In genomic region chr4:143515905-143516304, GRCh38 we compare ENCODE assay signal across 11 cellular contexts. TPM values are rescaled to one million over a fixed set of nuclear protein-coding genes. Genes with fewer than 3 reads are reported as not detected.
DNase-seq lines count a peak whose midpoint lies in the region; ATAC-seq and TF ChIP-seq lines count a peak whose summit lies in the region.
"Had no signal": no experiment of that assay in that cellular context is flagged by ENCODE, and none has a peak within 500 bp of the region (broad histone marks: within the 10 kb centered on the region; RNA-seq: fewer than 3 reads in every experiment).

No MANE protein-coding gene starts in this region.

- peaks cover 46% of the 10 kb centered on the region for H3K36me3 Mint-ChIP-seq in activated CD8-positive, alpha-beta memory T cell treated with anti-CD3 and anti-CD28 coated beads, Interleukin-2, amount 10 ng/mL, durations not matched to agents 7 days and 5 days

- no peaks in the 10 kb centered on the region for H3K9me3 Mint-ChIP-seq in activated CD8-positive, alpha-beta memory T cell treated with anti-CD3 and anti-CD28 coated beads, Interleukin-2, amount 10 ng/mL, durations not matched to agents 7 days and 5 days (ENCODE audit: low read depth)

- H2AFZ ChIP-seq in smooth muscle cell (ENCODE audit: low read depth), result no peak overlapping the region

- peak overlapping the region; percentile 97 for H3K9ac ChIP-seq in smooth muscle cell (ENCODE audit: low read depth)

- peak overlapping the region; percentile 96 for H3K4me2 ChIP-seq in smooth muscle cell

- TF ChIP-seq CTCF in WI38 (IDR thresholded peaks at IDR 0.05; ENCODE audit: low read depth, low read length) (no peak), fibroblast of the aortic adventitia (IDR thresholded peaks at IDR 0.05; ENCODE audit: insufficient read depth, low read length) (no peak), smooth muscle cell (IDR thresholded peaks at IDR 0.05; ENCODE audit: borderline replicate concordance, insufficient read depth, poor library complexity, severe bottlenecking) (no peak)

- H3K36me3 ChIP-seq in smooth muscle cell (ENCODE audit: low read depth), result peaks cover 27% of the 10 kb centered on the region

- DNase-seq in activated CD8-positive, alpha-beta memory T cell treated with anti-CD3 and anti-CD28 coated beads, Interleukin-2, amount 10 ng/mL, durations not matched to agents 7 days and 5 days, result no peak
- DNase-seq in activated CD8-positive, alpha-beta memory T cell treated with anti-CD3 and anti-CD28 coated beads, Interleukin-2, amount 50 U/mL, for 48 hours, result no peak
- no peak for DNase-seq in fibroblast of the aortic adventitia (ENCODE audit: low read depth)
- DNase-seq in smooth muscle cell (lab: John Stamatoyannopoulos, UW; ENCODE audit: unreplicated experiment), result no peak
- DNase-seq in substantia nigra (lab: John Stamatoyannopoulos, UW), result no peak
- no peak for DNase-seq in NOMO-1 treated with dmso at 0.1 percent for 144 hours (lab: John Stamatoyannopoulos, UW; ENCODE audit: unreplicated experiment)
- no peak for DNase-seq in NCI-H187 treated with DMSO at 0.1 percent for 48 hours (lab: John Stamatoyannopoulos, UW)
- DNase-seq: activated CD4-positive, CD25-positive, alpha-beta regulatory T cell; dermis blood vessel endothelial cell; NCI-H146 had no signal

- peak overlapping the region; percentile 30 for H3K27ac Mint-ChIP-seq in activated CD8-positive, alpha-beta memory T cell treated with anti-CD3 and anti-CD28 coated beads, Interleukin-2, amount 10 ng/mL, durations not matched to agents 7 days and 5 days

- H3K79me2 ChIP-seq in smooth muscle cell (ENCODE audit: low read depth), result peaks cover 69% of the 10 kb centered on the region

- H3K27me3 ChIP-seq in smooth muscle cell (ENCODE audit: low read depth), result no peaks in the 10 kb centered on the region

- H3K4me1 Mint-ChIP-seq in activated CD8-positive, alpha-beta memory T cell treated with anti-CD3 and anti-CD28 coated beads, Interleukin-2, amount 10 ng/mL, durations not matched to agents 7 days and 5 days, result peaks cover 43% of the 10 kb centered on the region

- no peaks in the 10 kb centered on the region for H3K27me3 Mint-ChIP-seq in activated CD8-positive, alpha-beta memory T cell treated with anti-CD3 and anti-CD28 coated beads, Interleukin-2, amount 10 ng/mL, durations not matched to agents 7 days and 5 days

- peaks cover 14% of the 10 kb centered on the region for H3K4me1 ChIP-seq in smooth muscle cell (ENCODE audit: low read depth)

- H3K9me3 ChIP-seq in smooth muscle cell (replicated peaks; ENCODE audit: low read depth), result no peaks in the 10 kb centered on the region

- H3K4me3 ChIP-seq in WI38 (ENCODE audit: low read depth, low read length) (peak overlapping the region; percentile 91), fibroblast of the aortic adventitia (ENCODE audit: low read depth, low read length) (peak overlapping the region; percentile 95), smooth muscle cell (peak overlapping the region; percentile 92)

- no peak for ATAC-seq in activated CD8-positive, alpha-beta memory T cell treated with anti-CD3 and anti-CD28 coated beads, Interleukin-2, amount 10 ng/mL, durations not matched to agents 7 days and 5 days

- H3F3A ChIP-seq in smooth muscle cell (ENCODE audit: low read depth), result no peaks in the 10 kb centered on the region

- H3K4me3 Mint-ChIP-seq in activated CD8-positive, alpha-beta memory T cell treated with anti-CD3 and anti-CD28 coated beads, Interleukin-2, amount 10 ng/mL, durations not matched to agents 7 days and 5 days, result peak overlapping the region; percentile 98

- H3K27ac ChIP-seq in smooth muscle cell (ENCODE audit: low read depth), result no peak overlapping the region
- no peak overlapping the region for H3K27ac ChIP-seq in substantia nigra (ENCODE audit: low read depth, low read length, poor library complexity, severe bottlenecking)

- CTCF ChIA-PET in activated CD8-positive, alpha-beta memory T cell treated with anti-CD3 and anti-CD28 coated beads, Interleukin-2, amount 10 ng/mL, durations not matched to agents 7 days and 5 days (lab: Charles Lee), result no interaction called here

- H4K20me1 ChIP-seq in smooth muscle cell (ENCODE audit: low read depth), result peaks cover 69% of the 10 kb centered on the region

RNA-seq across cellular contexts. Expression of gene SMARCA5, which starts 2.4 kb away (rescaled TPM):
- 10 to 100 TPM; 51.8 to 59.5 TPM for total RNA-seq in activated CD8-positive, alpha-beta memory T cell treated with anti-CD3 and anti-CD28 coated beads, Interleukin-2, amount 10 ng/mL, durations not matched to agents 7 days and 5 days
- 47.4 and 53.6 TPM in 2 replicates for total RNA-seq in fibroblast of the aortic adventitia (ENCODE audit: low replicate concordance)
- total RNA-seq in smooth muscle cell, result 45.3 and 80.2 TPM in 2 replicates
- polyA plus RNA-seq in smooth muscle cell, result 29.8 and 31.2 TPM in 2 replicates
